In the genomic region with DNA sequence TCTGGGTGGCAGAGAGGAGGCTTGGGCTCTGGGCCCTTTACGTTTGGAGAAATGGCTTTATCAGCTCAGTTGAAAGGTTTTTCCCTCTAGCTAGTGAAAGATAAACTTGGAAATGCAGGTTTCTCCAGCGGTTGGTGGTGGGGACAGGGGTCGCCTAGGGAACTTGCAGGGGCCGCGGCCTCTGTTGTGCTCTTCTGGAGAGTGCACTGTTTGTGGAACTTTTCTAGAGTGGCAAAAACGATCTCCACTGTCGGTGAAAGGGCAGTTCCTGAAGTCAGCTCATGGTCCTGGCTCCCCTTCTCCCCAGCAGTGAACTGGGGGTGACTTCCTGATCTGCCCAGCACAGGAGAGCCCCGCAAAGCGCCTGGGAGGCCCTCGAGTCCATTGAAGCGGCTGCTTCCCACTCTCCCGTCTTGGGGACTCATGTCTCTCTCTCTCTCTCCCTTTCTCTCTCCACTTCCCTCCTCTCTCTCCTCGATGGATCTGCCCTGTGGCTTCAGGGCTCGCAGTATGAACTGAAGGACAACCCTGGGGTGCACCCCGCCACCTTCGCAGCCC, we compare ENCODE assay signal across 1 cellular context.
TF ChIP-seq lines count a peak whose summit lies in the region.

No MANE protein-coding gene starts in this region.

TF ChIP-seq in H1, 55 proteins besides CTCF, POLR2A, EP300 and RAD21:
- TF ChIP-seq MAFK (IDR thresholded peaks at IDR 0.05; ENCODE audit: low read depth, low read length) (no peak), CREB1 (IDR thresholded peaks at IDR 0.05) (no peak), CTBP2 (IDR thresholded peaks at IDR 0.05; ENCODE audit: borderline replicate concordance, insufficient read depth, insufficient read length, low read length) (peak; percentile 54), EGR1 (IDR thresholded peaks at IDR 0.05; ENCODE audit: borderline replicate concordance, low read depth, low read length) (no peak), RNF2 (IDR thresholded peaks at IDR 0.05; ENCODE audit: borderline replicate concordance, low read depth, low read length, missing control alignments, poor library complexity, severe bottlenecking) (peak; percentile 46), CBX5 (IDR thresholded peaks at IDR 0.05; ENCODE audit: low read depth, low read length) (no peak), SIN3A (conservative IDR thresholded peaks at IDR 0.05 in 1 of 2, IDR thresholded peaks at IDR 0.05 in 1 of 2; ENCODE audit: low read depth in 1 of 2, low read length in 2 of 2) (no peak), GTF2F1 (IDR thresholded peaks at IDR 0.05; ENCODE audit: borderline replicate concordance, low read depth, low read length) (no peak), TAF7 (optimal IDR thresholded peaks at IDR 0.05; ENCODE audit: borderline replicate concordance, low read depth, low read length) (no peak), YY1 (IDR thresholded peaks at IDR 0.05; ENCODE audit: low read depth, low read length) (no peak), TAF1 (IDR thresholded peaks at IDR 0.05; ENCODE audit: low read depth, low read length) (no peak), HDAC2 (IDR thresholded peaks at IDR 0.05; ENCODE audit: borderline replicate concordance in 1 of 2, low read depth in 2 of 2, low read length in 2 of 2) (no peak), RBBP5 (IDR thresholded peaks at IDR 0.05; ENCODE audit: borderline replicate concordance, low read depth, low read length) (no peak), SUZ12 (IDR thresholded peaks at IDR 0.05; ENCODE audit: low read length) (peak; percentile 75; the same call in 1 of the 2 replicates)
- TF ChIP-seq, protein P1, sequence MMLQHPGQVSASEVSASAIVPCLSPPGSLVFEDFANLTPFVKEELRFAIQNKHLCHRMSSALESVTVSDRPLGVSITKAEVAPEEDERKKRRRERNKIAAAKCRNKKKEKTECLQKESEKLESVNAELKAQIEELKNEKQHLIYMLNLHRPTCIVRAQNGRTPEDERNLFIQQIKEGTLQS (IDR thresholded peaks at IDR 0.05; ENCODE audit: insufficient read depth, low read depth, low read length) = no peak
